Comparison of ENCODE assay signal across 21 cellular contexts in genomic region chr3:48999085-48999858, GRCh38. TPM values are rescaled to one million over a fixed set of nuclear protein-coding genes. Genes with fewer than 3 reads are reported as not detected.
DNase-seq lines count a peak whose midpoint lies in the region; ATAC-seq lines count a peak whose summit lies in the region.
"Had no signal": no experiment of that assay in that cellular context is flagged by ENCODE, and none has a peak within 500 bp of the region (broad histone marks: within the 10 kb centered on the region; RNA-seq: fewer than 3 reads in every experiment).

No MANE protein-coding gene starts in this region.

- peaks cover 11% of the 10 kb centered on the region for H3K4me1 ChIP-seq in iPS-15b (ENCODE audit: control insufficient read depth, insufficient read depth, low read length)
- H3K4me1 ChIP-seq: gastroesophageal sphincter, vagina had no signal

- peaks cover 0 to 2% of the 10 kb centered on the region in 2 donors for H3K36me3 Mint-ChIP-seq in activated T-cell treated with anti-CD3 and anti-CD28 coated beads, Interleukin-2, amount 50 U/mL, for 72 hours (ENCODE audit: insufficient read depth in 2 of 2)
- peaks cover 4% of the 10 kb centered on the region for H3K36me3 Mint-ChIP-seq in activated T-cell treated with anti-CD3 and anti-CD28 coated beads, Interleukin-2, amount 50 U/mL, for 4 hours (ENCODE audit: insufficient read depth)

- H3K4me1 Mint-ChIP-seq in activated T-cell treated with anti-CD3 and anti-CD28 coated beads, Interleukin-2, amount 50 U/mL, for 72 hours (ENCODE audit: low read depth), result peaks cover 6% of the 10 kb centered on the region
- no peaks in the 10 kb centered on the region for H3K4me1 Mint-ChIP-seq in activated T-cell treated with anti-CD3 and anti-CD28 coated beads, Interleukin-2, amount 50 U/mL, for 4 hours (ENCODE audit: low read depth)

- no peaks in the 10 kb centered on the region for H3K27me3 ChIP-seq in iPS-15b (ENCODE audit: control insufficient read depth, insufficient read depth, low read length)
- H3K27me3 ChIP-seq: brain microvascular endothelial cell, gastroesophageal sphincter, vagina had no signal

- H3K27ac Mint-ChIP-seq in activated T-cell treated with anti-CD3 and anti-CD28 coated beads, Interleukin-2, amount 50 U/mL, for 72 hours, result peak overlapping the region; percentile 63
- H3K27ac Mint-ChIP-seq: stimulated activated naive CD8-positive, alpha-beta T cell treated with anti-CD3 and anti-CD28 coated beads, Interleukin-15, Interleukin-2, amounts not matched to agents 100 ng/mL and 50 ng/mL, for 24 hours had no signal

- no peaks in the 10 kb centered on the region for H3K9me3 Mint-ChIP-seq in activated T-cell treated with anti-CD3 and anti-CD28 coated beads, Interleukin-2, amount 50 U/mL, for 72 hours
- no peaks in the 10 kb centered on the region for H3K9me3 Mint-ChIP-seq in activated T-cell treated with anti-CD3 and anti-CD28 coated beads, Interleukin-2, amount 50 U/mL, for 4 hours
- H3K9me3 Mint-ChIP-seq: naive thymus-derived CD8-positive, alpha-beta T cell; stimulated activated naive CD8-positive, alpha-beta T cell treated with anti-CD3 and anti-CD28 coated beads, Interleukin-15, Interleukin-2, amounts not matched to agents 100 ng/mL and 50 ng/mL, for 24 hours had no signal

- H3K36me3 ChIP-seq in iPS-15b (ENCODE audit: control insufficient read depth, insufficient read depth, low read length), result no peaks in the 10 kb centered on the region

- H3K9me3 ChIP-seq in iPS-15b (ENCODE audit: control insufficient read depth, insufficient read depth, low read length), result no peaks in the 10 kb centered on the region
- H3K9me3 ChIP-seq: gastroesophageal sphincter, vagina had no signal

- H3K27me3 Mint-ChIP-seq in activated T-cell treated with anti-CD3 and anti-CD28 coated beads, Interleukin-2, amount 50 U/mL, for 72 hours (ENCODE audit: low read depth), result no peaks in the 10 kb centered on the region
- H3K27me3 Mint-ChIP-seq in activated T-cell treated with anti-CD3 and anti-CD28 coated beads, Interleukin-2, amount 50 U/mL, for 4 hours (ENCODE audit: low read depth), result no peaks in the 10 kb centered on the region
- H3K27me3 Mint-ChIP-seq: naive thymus-derived CD8-positive, alpha-beta T cell; stimulated activated naive CD8-positive, alpha-beta T cell treated with anti-CD3 and anti-CD28 coated beads, Interleukin-15, Interleukin-2, amounts not matched to agents 100 ng/mL and 50 ng/mL, for 24 hours had no signal

- peak overlapping the region; percentile 47 for H3K9ac ChIP-seq in iPS-15b (ENCODE audit: low read depth, low read length)

- H3K4me3 ChIP-seq in iPS-15b (ENCODE audit: low read depth, low read length), result no peak overlapping the region
- H3K4me3 ChIP-seq: gastroesophageal sphincter, lung, vagina had no signal

- H3K27ac ChIP-seq in temporal lobe (ENCODE audit: low read depth, low read length), result peak overlapping the region; percentile 61
- H3K27ac ChIP-seq: brain microvascular endothelial cell, gastroesophageal sphincter, vagina had no signal

- no peak overlapping the region for H3K4me3 Mint-ChIP-seq in activated T-cell treated with anti-CD3 and anti-CD28 coated beads, Interleukin-2, amount 50 U/mL, for 72 hours
- no peak overlapping the region for H3K4me3 Mint-ChIP-seq in activated T-cell treated with anti-CD3 and anti-CD28 coated beads, Interleukin-2, amount 50 U/mL, for 4 hours
- H3K4me3 Mint-ChIP-seq: naive thymus-derived CD8-positive, alpha-beta T cell; stimulated activated naive CD8-positive, alpha-beta T cell treated with anti-CD3 and anti-CD28 coated beads, Interleukin-15, Interleukin-2, amounts not matched to agents 100 ng/mL and 50 ng/mL, for 24 hours had no signal

- DNase-seq in activated T-cell treated with anti-CD3 and anti-CD28 coated beads, Interleukin-2, amount 50 U/mL, for 72 hours, result no peak
- DNase-seq in activated T-cell treated with anti-CD3 and anti-CD28 coated beads, Interleukin-2, amount 50 U/mL, for 4 hours, result no peak
- DNase-seq in NCI-H69 (lab: John Stamatoyannopoulos, UW) (peak; percentile 59), activated gamma-delta T cell (lab: John Stamatoyannopoulos, UW) (no peak)
- DNase-seq: activated gamma-delta T cell treated with Interleukin-2 at 50 U/mL for 16 hours; brain microvascular endothelial cell; dermis blood vessel endothelial cell; erythroblast; GDM1; GOT3; naive thymus-derived CD8-positive, alpha-beta T cell; stimulated activated CD4-positive, alpha-beta T cell treated with anti-CD3 and anti-CD28 coated beads, Interleukin-15, amount 100 ng/mL, for 24 hours; SW 1271 had no signal

- ATAC-seq in activated T-cell treated with anti-CD3 and anti-CD28 coated beads, Interleukin-2, amount 50 U/mL, for 72 hours (replicated peaks in 1 of 2), result no peak
- ATAC-seq in activated T-cell treated with anti-CD3 and anti-CD28 coated beads, Interleukin-2, amount 50 U/mL, for 4 hours, result no peak
- ATAC-seq in GM21723 (IDR thresholded peaks at IDR 0.05; ENCODE audit: unreplicated experiment) (no peak), HG02759 (IDR thresholded peaks at IDR 0.05; ENCODE audit: unreplicated experiment) (no peak)
- ATAC-seq: gastroesophageal sphincter; naive thymus-derived CD8-positive, alpha-beta T cell had no signal

RNA-seq across cellular contexts. Expression of gene WDR6, which starts 7.9 kb away (rescaled TPM):
- 100 to 1,000 TPM; 145 to 159 TPM for total RNA-seq in activated T-cell treated with anti-CD3 and anti-CD28 coated beads, Interleukin-2, amount 50 U/mL, for 72 hours
- 100 to 1,000 TPM; 147 to 163 (median 155) TPM for total RNA-seq in activated T-cell treated with anti-CD3 and anti-CD28 coated beads, Interleukin-2, amount 50 U/mL, for 4 hours
- 87.8 TPM for total RNA-seq in temporal lobe

RNA-seq across cellular contexts. Expression of gene P4HTM, which starts 9.2 kb away (rescaled TPM):
- 10 to 100 TPM; 42.0 to 45.7 TPM for total RNA-seq in activated T-cell treated with anti-CD3 and anti-CD28 coated beads, Interleukin-2, amount 50 U/mL, for 72 hours
- total RNA-seq in activated T-cell treated with anti-CD3 and anti-CD28 coated beads, Interleukin-2, amount 50 U/mL, for 4 hours, result 10 to 100 TPM; 25.7 to 28.2 (median 26.3) TPM
- 47.5 TPM for total RNA-seq in temporal lobe

RNA-seq across cellular contexts. Expression of gene DALRD3, which starts 19.1 kb away (rescaled TPM):
- 10 to 100 TPM; 24.8 to 29.8 TPM for total RNA-seq in activated T-cell treated with anti-CD3 and anti-CD28 coated beads, Interleukin-2, amount 50 U/mL, for 72 hours
- total RNA-seq in activated T-cell treated with anti-CD3 and anti-CD28 coated beads, Interleukin-2, amount 50 U/mL, for 4 hours, result 10 to 100 TPM; 23.9 to 32.3 (median 25.4) TPM
- 38.1 TPM for total RNA-seq in temporal lobe

RNA-seq across cellular contexts. Expression of gene NDUFAF3, which starts 22.6 kb away (rescaled TPM):
- 10 to 100 TPM; 31.9 to 35.1 TPM for total RNA-seq in activated T-cell treated with anti-CD3 and anti-CD28 coated beads, Interleukin-2, amount 50 U/mL, for 72 hours
- 100 to 1,000 TPM; 138 to 155 (median 147) TPM for total RNA-seq in activated T-cell treated with anti-CD3 and anti-CD28 coated beads, Interleukin-2, amount 50 U/mL, for 4 hours
- total RNA-seq in temporal lobe, result 24.1 TPM

RNA-seq across cellular contexts. Expression of gene IMPDH2, which starts 29.9 kb away (rescaled TPM):
- total RNA-seq in activated T-cell treated with anti-CD3 and anti-CD28 coated beads, Interleukin-2, amount 50 U/mL, for 72 hours, result 100 to 1,000 TPM; 490 to 562 TPM
- total RNA-seq in activated T-cell treated with anti-CD3 and anti-CD28 coated beads, Interleukin-2, amount 50 U/mL, for 4 hours, result 100 to 1,000 TPM; 664 to 769 (median 721) TPM
- total RNA-seq in temporal lobe, result 98.1 TPM
